9 cellular contexts compared by ENCODE assay signal in the genomic region with DNA sequence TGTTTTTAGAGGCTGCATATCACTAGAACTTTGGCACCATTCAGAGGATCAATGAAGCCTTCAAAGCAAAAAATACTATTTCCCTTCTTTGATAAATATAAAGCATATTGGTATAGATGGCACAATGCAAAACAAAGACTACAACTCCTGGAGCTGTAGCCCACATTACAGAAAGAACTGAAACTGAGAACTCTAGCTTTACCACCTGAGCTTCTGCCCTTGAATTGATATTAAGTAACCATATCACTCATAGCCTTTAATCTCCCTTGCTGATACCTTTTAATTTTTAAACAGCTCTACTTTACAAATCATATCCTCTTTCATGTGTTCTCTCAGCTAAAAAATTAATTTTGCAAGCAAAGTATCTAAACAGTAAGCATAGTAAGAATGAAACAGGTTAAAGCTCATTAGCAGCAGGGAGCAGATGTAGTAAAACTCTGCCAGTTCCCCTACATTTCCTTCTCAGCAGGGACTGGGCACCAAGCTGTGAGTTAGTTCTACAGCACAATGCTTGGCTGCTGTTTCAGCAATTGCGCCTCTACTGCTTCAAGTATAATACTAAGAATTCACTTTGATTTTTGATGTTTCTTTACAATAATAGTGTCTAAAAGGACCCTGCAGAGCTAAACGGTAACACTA.
DNase-seq lines count a peak whose midpoint lies in the region; ATAC-seq lines count a peak whose summit lies in the region.
"Had no signal": no experiment of that assay in that cellular context is flagged by ENCODE, and none has a peak within 500 bp of the region (broad histone marks: within the 10 kb centered on the region; RNA-seq: fewer than 3 reads in every experiment).

No MANE protein-coding gene starts in this region.

- ATAC-seq in GM18511 (IDR thresholded peaks at IDR 0.05; ENCODE audit: unreplicated experiment) = peak; percentile 89
- ATAC-seq in GM21737 (IDR thresholded peaks at IDR 0.05; ENCODE audit: unreplicated experiment) = peak; percentile 73
- ATAC-seq in HG03457 (IDR thresholded peaks at IDR 0.05; ENCODE audit: unreplicated experiment) = peak; percentile 84

- DNase-seq in cerebellum (ENCODE audit: low spot score) (peak; percentile 24), T-helper 9 cell (no peak), midbrain (lab: John Stamatoyannopoulos, UW) (no peak), NCI-H1105 treated with DMSO at 0.1 percent for 48 hours (lab: John Stamatoyannopoulos, UW) (no peak)
- no peak for DNase-seq in stimulated activated CD4-positive, alpha-beta T cell treated with anti-CD3 and anti-CD28 coated beads, Interleukin-15, amount 100 ng/mL, for 24 hours
- DNase-seq: kidney glomerular epithelial cell had no signal
